In the genomic region with DNA sequence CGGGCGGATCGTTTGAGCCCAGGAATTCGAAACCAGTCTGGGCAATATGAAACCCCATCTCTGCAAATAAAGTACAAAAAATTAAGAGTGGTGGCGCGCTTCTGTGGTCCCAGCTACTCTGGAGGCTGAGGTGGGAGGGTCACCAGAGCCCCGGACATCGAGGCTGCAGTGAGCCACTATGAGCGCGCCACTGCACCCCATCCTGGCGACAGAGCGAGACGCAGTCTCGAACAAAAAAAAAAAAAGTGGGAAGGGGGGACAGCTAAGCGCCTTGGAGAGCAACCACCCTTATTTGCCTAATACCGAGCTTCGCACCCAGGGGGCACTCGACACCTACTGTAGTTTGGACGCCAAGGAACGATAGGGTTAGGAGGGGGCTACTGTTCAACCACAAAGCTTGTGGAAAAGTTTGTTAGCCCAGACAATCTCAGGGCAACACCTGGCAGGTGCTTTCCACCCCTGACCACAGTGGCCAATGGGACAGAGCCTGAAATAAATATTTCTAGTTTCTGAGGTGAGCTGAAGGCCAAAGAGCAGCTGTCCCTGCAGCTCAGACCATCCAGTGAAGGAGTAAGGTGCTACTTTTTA, we compare ENCODE assay signal across 8 cellular contexts. TPM values are rescaled to one million over a fixed set of nuclear protein-coding genes. Genes with fewer than 3 reads are reported as not detected.
DNase-seq lines count a peak whose midpoint lies in the region; ATAC-seq and TF ChIP-seq lines count a peak whose summit lies in the region.

No MANE protein-coding gene starts in this region.

- H3K4me3 ChIP-seq in GM12875 (ENCODE audit: low read depth, low read length) (peak overlapping the region; percentile 79), body of pancreas (peak overlapping the region; percentile 38 to 43)

- 0% methylated on average over 14 to 20 of the region's 20 CpGs for WGBS in body of pancreas, 2 donors

- H3K27ac ChIP-seq in body of pancreas, result peak overlapping the region; percentile 63 to 92 (median 78)

- DNase-seq in NCI-H1930 (lab: John Stamatoyannopoulos, UW), result peak; percentile 44 to 65
- DNase-seq in T-helper 22 cell (ENCODE audit: low read depth), result peak; percentile 34
- peak; percentile 69 to 87 (median 82) for DNase-seq in body of pancreas
- DNase-seq in iPS DF 19.7 (ENCODE audit: low read depth, low spot score), result peak; percentile 75
- DNase-seq in sciatic nerve (ENCODE audit: low spot score), result peak; percentile 84

- H3K36me3 ChIP-seq in body of pancreas (replicated peaks in 1 of 2; ENCODE audit: insufficient read depth in 1 of 2, low read depth in 2 of 2), result peaks cover 21 to 27% of the 10 kb centered on the region in 2 donors

- TF ChIP-seq CTCF in GM12875 (IDR thresholded peaks at IDR 0.05; ENCODE audit: borderline replicate concordance, insufficient read depth, low read depth, low read length), result peak; percentile 76
- peak; percentile 54 to 88 (median 72) for TF ChIP-seq CTCF in body of pancreas (IDR thresholded peaks at IDR 0.05)

- H3K9me3 ChIP-seq in body of pancreas, result no peaks in the 10 kb centered on the region

- no peaks in the 10 kb centered on the region for H3K27me3 ChIP-seq in body of pancreas

- TF ChIP-seq POLR2A in body of pancreas (IDR thresholded peaks at IDR 0.05), result no peak

- peak; percentile 50 for ATAC-seq in HG02938 (IDR thresholded peaks at IDR 0.05; ENCODE audit: unreplicated experiment)
- ATAC-seq in body of pancreas, result peak; percentile 76
- peak; percentile 85 for ATAC-seq in sciatic nerve
- no peak for ATAC-seq in GM19463 (IDR thresholded peaks at IDR 0.05; ENCODE audit: unreplicated experiment)

- intact Hi-C loops in body of pancreas (cut with DNase I), result loop anchor here (5.0 kb wide), 1 partner anchor 104 kb away; a partner anchor contains a TSS
- intact Hi-C loops in sciatic nerve (cut with DNase I), result no loop called here

- H3K4me1 ChIP-seq in body of pancreas, result peaks cover 22% of the 10 kb centered on the region

RNA-seq across cellular contexts. Expression of a gene that starts 0.8 kb away (rescaled TPM):
- 1 to 10 TPM in 1 of 2 donors, not detected in 1; 2.1 TPM for total RNA-seq in body of pancreas
- 5.9 TPM for total RNA-seq in sciatic nerve

RNA-seq across cellular contexts. Expression of a gene that starts 11.5 kb away (rescaled TPM):
- total RNA-seq in body of pancreas, result 10 to 100 TPM; 24.9 to 28.7 TPM
- total RNA-seq in sciatic nerve, result 26.6 TPM

RNA-seq across cellular contexts. Expression of a gene that starts 16.4 kb away (rescaled TPM):
- total RNA-seq in body of pancreas, result 10 to 100 TPM; 24.1 to 60.6 TPM
- 45.2 TPM for total RNA-seq in sciatic nerve

RNA-seq across cellular contexts. Expression of a gene that starts 25.7 kb away (rescaled TPM):
- total RNA-seq in body of pancreas (1 to 10 TPM in 1 of 2 donors, under 1 TPM in 1; 0.78 to 9.2 TPM), sciatic nerve (2.4 TPM)

RNA-seq across cellular contexts. Expression of a gene that starts 30.8 kb away (rescaled TPM):
- total RNA-seq in body of pancreas, result 10 to 100 TPM; 36.9 to 42.0 TPM
- 47.1 TPM for total RNA-seq in sciatic nerve

Comparison
In these comparisons a context has a peak if more than half of its experiments do, and no peak if none do; other contexts are left out.
1. DNase-seq: peak in every context shown above with its lines; median percentile 84 in sciatic nerve; 82 in body of pancreas; 75 in iPS DF 19.7; 54 in NCI-H1930; 34 in T-helper 22 cell.